In the genomic region with DNA sequence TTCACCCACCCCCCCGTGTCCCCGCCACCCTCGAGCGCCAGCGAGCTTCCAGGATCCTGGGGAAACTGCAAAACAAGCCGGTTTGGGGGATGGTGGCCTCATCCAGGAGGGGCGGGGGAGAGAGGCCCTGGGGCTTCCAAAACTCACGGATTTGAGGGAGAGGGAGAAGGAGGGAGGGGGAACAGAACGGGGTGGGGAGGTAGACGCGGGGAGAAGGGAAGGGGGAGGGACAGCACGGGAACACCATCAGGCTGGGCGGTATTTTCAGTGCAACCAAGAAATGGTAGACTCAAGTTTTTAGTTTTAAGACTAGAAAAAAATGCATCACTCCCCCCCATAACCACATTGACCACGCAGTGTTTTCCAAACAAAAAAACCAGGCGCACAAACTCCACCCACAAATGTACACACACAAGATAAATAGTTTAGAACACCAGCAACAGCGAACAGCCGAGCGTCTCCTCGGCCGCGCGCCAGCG, we compare ENCODE assay signal across 6 cellular contexts. TPM values are rescaled to one million over a fixed set of nuclear protein-coding genes. Genes with fewer than 3 reads are reported as not detected.
DNase-seq lines count a peak whose midpoint lies in the region; ATAC-seq and TF ChIP-seq lines count a peak whose summit lies in the region.

No MANE protein-coding gene starts in this region.

- H3K4me3 ChIP-seq in mucosa of descending colon, result peak overlapping the region; percentile 63

- intact Hi-C loops in mucosa of descending colon (cut with DNase I, micrococcal nuclease), result no loop called here

- H3K36me3 ChIP-seq in mucosa of descending colon (ENCODE audit: low read depth), result no peaks in the 10 kb centered on the region

- H3K27me3 Mint-ChIP-seq in activated naive CD8-positive, alpha-beta T cell treated with anti-CD3 and anti-CD28 coated beads for 36 hours, result peaks cover 39% of the 10 kb centered on the region

- in situ Hi-C loops in GM13977 (cut with MboI; ENCODE audit: low pct_unique_long_range_greater_than_20kb, low sequenced_read_pairs, unreplicated experiment), result no loop called here

- H3K4me3 Mint-ChIP-seq in activated naive CD8-positive, alpha-beta T cell treated with anti-CD3 and anti-CD28 coated beads for 36 hours, result peak overlapping the region; percentile 81

- TF ChIP-seq CTCF in mucosa of descending colon (IDR thresholded peaks at IDR 0.05) (no peak), GM13977 (IDR thresholded peaks at IDR 0.05; ENCODE audit: extremely low read depth, insufficient read depth, missing control alignments) (no peak)

- peak; percentile 41 for DNase-seq in H4 (ENCODE audit: low spot score)
- DNase-seq in activated naive CD8-positive, alpha-beta T cell treated with anti-CD3 and anti-CD28 coated beads for 36 hours, result no peak
- DNase-seq in mucosa of descending colon, result peak; percentile 53 to 66 (median 56)
- DNase-seq in GM13977 (ENCODE audit: low spot score), result no peak
- no peak for DNase-seq in NCI-H510A (lab: John Stamatoyannopoulos, UW)

- no peaks in the 10 kb centered on the region for H3K9me3 Mint-ChIP-seq in activated naive CD8-positive, alpha-beta T cell treated with anti-CD3 and anti-CD28 coated beads for 36 hours

- H3K4me1 ChIP-seq in mucosa of descending colon (ENCODE audit: low read depth), result peaks cover 45% of the 10 kb centered on the region

- peaks cover 17% of the 10 kb centered on the region for H3K4me1 Mint-ChIP-seq in activated naive CD8-positive, alpha-beta T cell treated with anti-CD3 and anti-CD28 coated beads for 36 hours

- no peaks in the 10 kb centered on the region for H3K36me3 Mint-ChIP-seq in activated naive CD8-positive, alpha-beta T cell treated with anti-CD3 and anti-CD28 coated beads for 36 hours

- H3K27ac Mint-ChIP-seq in activated naive CD8-positive, alpha-beta T cell treated with anti-CD3 and anti-CD28 coated beads for 36 hours, result peak overlapping the region; percentile 48

- no peaks in the 10 kb centered on the region for H3K9me3 ChIP-seq in mucosa of descending colon

- ATAC-seq in mucosa of descending colon, result no peak
- ATAC-seq in GM18517 (IDR thresholded peaks at IDR 0.05; ENCODE audit: unreplicated experiment), result no peak

RNA-seq across cellular contexts. Expression of gene NRARP, which starts 1.4 kb away (rescaled TPM):
- 0.37 TPM in 1 of 2 replicates, not detected in the other for total RNA-seq in H4 (2014; rRNA removed; shearing (Covaris generic))
- total RNA-seq in activated naive CD8-positive, alpha-beta T cell treated with anti-CD3 and anti-CD28 coated beads for 36 hours, result 1 to 10 TPM; 5.0 to 5.3 TPM
- 100 to 1,000 TPM in 2 of 3 donors, 10 to 100 TPM in 1; 61.4 to 171 (median 146) TPM for total RNA-seq in mucosa of descending colon

RNA-seq across cellular contexts. Expression of gene TOR4A, which starts 23.1 kb away (rescaled TPM):
- total RNA-seq in H4 (2014; rRNA removed; shearing (Covaris generic)), result 0.37 and 1.3 TPM in 2 replicates
- 1 to 10 TPM; 3.6 to 3.9 TPM for total RNA-seq in activated naive CD8-positive, alpha-beta T cell treated with anti-CD3 and anti-CD28 coated beads for 36 hours
- total RNA-seq in mucosa of descending colon, result 10 to 100 TPM; 23.3 to 48.6 (median 45.3) TPM

RNA-seq across cellular contexts. Expression of gene NELFB, which starts 45.5 kb away (rescaled TPM):
- total RNA-seq in H4 (2014; rRNA removed; shearing (Covaris generic)), result 29.5 and 33.0 TPM in 2 replicates
- total RNA-seq in activated naive CD8-positive, alpha-beta T cell treated with anti-CD3 and anti-CD28 coated beads for 36 hours, result 10 to 100 TPM; 54.4 to 56.4 TPM
- 10 to 100 TPM; 52.9 to 66.2 (median 60.5) TPM for total RNA-seq in mucosa of descending colon

RNA-seq across cellular contexts. Expression of gene STPG3, which starts 49.6 kb away (rescaled TPM):
- total RNA-seq in H4 (2014; rRNA removed; shearing (Covaris generic)), result not detected in 2 replicates
- total RNA-seq in activated naive CD8-positive, alpha-beta T cell treated with anti-CD3 and anti-CD28 coated beads for 36 hours, result not detected
- not detected for total RNA-seq in mucosa of descending colon

RNA-seq across cellular contexts. Expression of gene TUBB4B, which starts 59.6 kb away (rescaled TPM):
- total RNA-seq in H4 (2014; rRNA removed; shearing (Covaris generic)), result 164 and 180 TPM in 2 replicates
- total RNA-seq in activated naive CD8-positive, alpha-beta T cell treated with anti-CD3 and anti-CD28 coated beads for 36 hours, result 100 to 1,000 TPM; 271 to 274 TPM
- total RNA-seq in mucosa of descending colon, result 100 to 1,000 TPM; 286 to 379 (median 332) TPM

Comparison
In these comparisons a context has a peak if more than half of its experiments do, and no peak if none do; other contexts are left out.
1. DNase-seq: peak in H4 (single experiment) and mucosa of descending colon (3 of 3); none in activated naive CD8-positive, alpha-beta T cell treated with anti-CD3 and anti-CD28 coated beads for 36 hours (single experiment), GM13977 (single experiment) and NCI-H510A (single experiment).
2. RNA of gene NRARP, which starts 1.4 kb away (total RNA-seq): 61.4 to 171 TPM in mucosa of descending colon; 5.0 to 5.3 TPM in activated naive CD8-positive, alpha-beta T cell treated with anti-CD3 and anti-CD28 coated beads for 36 hours and 0.37 TPM in H4; every median in the first group is over 4 times any median in the second.
3. RNA of gene TOR4A, which starts 23.1 kb away (total RNA-seq): 23.3 to 48.6 TPM in mucosa of descending colon; 3.6 to 3.9 TPM in activated naive CD8-positive, alpha-beta T cell treated with anti-CD3 and anti-CD28 coated beads for 36 hours and 0.37 to 1.3 TPM in H4; every median in the first group is over 4 times any median in the second.